Comparison of ENCODE assay signal across 8 cellular contexts in the genomic region with DNA sequence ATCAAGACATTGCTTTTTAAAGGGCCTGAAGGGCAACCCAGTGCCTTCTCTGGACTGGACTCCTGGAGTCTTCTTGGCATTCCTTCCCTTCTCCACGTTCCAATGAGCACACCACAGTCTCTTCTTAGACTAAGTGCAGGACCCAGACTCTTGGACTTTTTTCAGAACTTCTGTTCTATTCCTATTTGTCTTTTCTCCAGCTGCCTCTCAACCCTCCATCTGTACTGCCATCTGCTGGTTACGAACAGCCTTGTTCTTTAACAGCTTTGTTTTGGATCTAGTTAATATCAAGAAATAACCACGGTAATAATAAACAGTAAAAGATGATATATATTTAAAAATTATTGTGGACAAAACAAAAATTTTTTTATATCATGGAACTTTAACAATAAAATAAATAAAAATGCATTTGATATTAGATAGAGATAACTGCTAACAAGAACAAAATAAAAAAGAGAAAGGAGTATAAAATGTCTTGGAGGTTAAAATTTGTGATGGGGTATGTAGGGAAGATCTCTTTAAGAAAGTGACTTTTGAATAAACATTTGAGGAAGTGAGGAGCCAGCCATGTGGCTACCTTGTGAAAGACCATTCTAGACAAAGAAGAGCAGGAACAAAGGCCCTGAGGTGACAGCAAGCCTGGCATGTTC.
DNase-seq lines count a peak whose midpoint lies in the region; ATAC-seq and TF ChIP-seq lines count a peak whose summit lies in the region.

No MANE protein-coding gene starts in this region.

- H3K9me3 Mint-ChIP-seq in stimulated activated memory B cell treated with anti-CD40 and anti-IgM and Interleukin-4, amounts not matched to agents 10 μg/mL and 1 μg/mL and 100 μg/mL, for 72 hours = peaks cover 12% of the 10 kb centered on the region

- ATAC-seq in stimulated activated memory B cell treated with anti-CD40 and anti-IgM and Interleukin-4, amounts not matched to agents 10 μg/mL and 1 μg/mL and 100 μg/mL, for 72 hours = no peak
- ATAC-seq in GM18907 (IDR thresholded peaks at IDR 0.05; ENCODE audit: unreplicated experiment) = no peak

- H3K4me1 Mint-ChIP-seq in stimulated activated memory B cell treated with anti-CD40 and anti-IgM and Interleukin-4, amounts not matched to agents 10 μg/mL and 1 μg/mL and 100 μg/mL, for 72 hours = no peaks in the 10 kb centered on the region

- no peak for TF ChIP-seq POLR2A in sigmoid colon (IDR thresholded peaks at IDR 0.05)

- no peak overlapping the region for H3K4me3 Mint-ChIP-seq in stimulated activated memory B cell treated with anti-CD40 and anti-IgM and Interleukin-4, amounts not matched to agents 10 μg/mL and 1 μg/mL and 100 μg/mL, for 72 hours

- TF ChIP-seq EP300 in Ishikawa (IDR thresholded peaks at IDR 0.05; ENCODE audit: borderline replicate concordance) (no peak), sigmoid colon (IDR thresholded peaks at IDR 0.05) (no peak)

- H3K27me3 Mint-ChIP-seq in stimulated activated memory B cell treated with anti-CD40 and anti-IgM and Interleukin-4, amounts not matched to agents 10 μg/mL and 1 μg/mL and 100 μg/mL, for 72 hours = no peaks in the 10 kb centered on the region

- H3K27me3 ChIP-seq in sigmoid colon = no peaks in the 10 kb centered on the region

- H3K36me3 ChIP-seq in sigmoid colon = no peaks in the 10 kb centered on the region

- H3K9me3 ChIP-seq in sigmoid colon = no peaks in the 10 kb centered on the region

- intact Hi-C loops in sigmoid colon (cut with DNase I) = loop anchor here (5.0 to 10.0 kb wide), 2 partner anchors 352 to 1084 kb away; no protein-coding TSS in a partner anchor

- H3K4me3 ChIP-seq in sigmoid colon = no peak overlapping the region

- 11 to 22% methylated on average over 3 of the region's 3 CpGs for WGBS in sigmoid colon, 2 donors

- DNase-seq in EH (ENCODE audit: low read depth) (peak; percentile 54), SKM-1 treated with dmso at 0.1 percent for 144 hours (lab: John Stamatoyannopoulos, UW; ENCODE audit: unreplicated experiment) (peak; percentile 40), foreskin melanocyte (peak; percentile 16), sigmoid colon (no peak), NCI-H2107 (lab: John Stamatoyannopoulos, UW) (no peak)

- no peak overlapping the region for H3K27ac ChIP-seq in sigmoid colon

- H3K36me3 Mint-ChIP-seq in stimulated activated memory B cell treated with anti-CD40 and anti-IgM and Interleukin-4, amounts not matched to agents 10 μg/mL and 1 μg/mL and 100 μg/mL, for 72 hours = no peaks in the 10 kb centered on the region

- peaks cover 0 to 6% (median 0%) of the 10 kb centered on the region in 4 donors for H3K4me1 ChIP-seq in sigmoid colon

- no peak overlapping the region for H3K27ac Mint-ChIP-seq in stimulated activated memory B cell treated with anti-CD40 and anti-IgM and Interleukin-4, amounts not matched to agents 10 μg/mL and 1 μg/mL and 100 μg/mL, for 72 hours

- TF ChIP-seq RAD21 in Ishikawa (IDR thresholded peaks at IDR 0.05; ENCODE audit: low read depth) = peak; percentile 81

- TF ChIP-seq CTCF in sigmoid colon (IDR thresholded peaks at IDR 0.05) = peak in 3 of 4 experiments; percentile 12 to 38 (median 31)

TF ChIP-seq in Ishikawa, 13 proteins besides CTCF, POLR2A, EP300 and RAD21:
- TF ChIP-seq TAF1 (IDR thresholded peaks at IDR 0.05; ENCODE audit: low read depth) (no peak), TCF12 (IDR thresholded peaks at IDR 0.05; ENCODE audit: low read depth) (no peak), FOXM1 (IDR thresholded peaks at IDR 0.05; ENCODE audit: borderline replicate concordance, low read depth) (no peak), CREB1 (IDR thresholded peaks at IDR 0.05; ENCODE audit: low read depth) (no peak), NFIC (IDR thresholded peaks at IDR 0.05) (no peak), USF1 (IDR thresholded peaks at IDR 0.05) (no peak), ZBTB7A (IDR thresholded peaks at IDR 0.05; ENCODE audit: low read depth) (no peak), EGR1 (IDR thresholded peaks at IDR 0.05) (no peak), CEBPB (IDR thresholded peaks at IDR 0.05) (no peak), YY1 (IDR thresholded peaks at IDR 0.05; ENCODE audit: low read depth) (no peak), TEAD4 (IDR thresholded peaks at IDR 0.05) (no peak)
- TF ChIP-seq, protein P1, sequence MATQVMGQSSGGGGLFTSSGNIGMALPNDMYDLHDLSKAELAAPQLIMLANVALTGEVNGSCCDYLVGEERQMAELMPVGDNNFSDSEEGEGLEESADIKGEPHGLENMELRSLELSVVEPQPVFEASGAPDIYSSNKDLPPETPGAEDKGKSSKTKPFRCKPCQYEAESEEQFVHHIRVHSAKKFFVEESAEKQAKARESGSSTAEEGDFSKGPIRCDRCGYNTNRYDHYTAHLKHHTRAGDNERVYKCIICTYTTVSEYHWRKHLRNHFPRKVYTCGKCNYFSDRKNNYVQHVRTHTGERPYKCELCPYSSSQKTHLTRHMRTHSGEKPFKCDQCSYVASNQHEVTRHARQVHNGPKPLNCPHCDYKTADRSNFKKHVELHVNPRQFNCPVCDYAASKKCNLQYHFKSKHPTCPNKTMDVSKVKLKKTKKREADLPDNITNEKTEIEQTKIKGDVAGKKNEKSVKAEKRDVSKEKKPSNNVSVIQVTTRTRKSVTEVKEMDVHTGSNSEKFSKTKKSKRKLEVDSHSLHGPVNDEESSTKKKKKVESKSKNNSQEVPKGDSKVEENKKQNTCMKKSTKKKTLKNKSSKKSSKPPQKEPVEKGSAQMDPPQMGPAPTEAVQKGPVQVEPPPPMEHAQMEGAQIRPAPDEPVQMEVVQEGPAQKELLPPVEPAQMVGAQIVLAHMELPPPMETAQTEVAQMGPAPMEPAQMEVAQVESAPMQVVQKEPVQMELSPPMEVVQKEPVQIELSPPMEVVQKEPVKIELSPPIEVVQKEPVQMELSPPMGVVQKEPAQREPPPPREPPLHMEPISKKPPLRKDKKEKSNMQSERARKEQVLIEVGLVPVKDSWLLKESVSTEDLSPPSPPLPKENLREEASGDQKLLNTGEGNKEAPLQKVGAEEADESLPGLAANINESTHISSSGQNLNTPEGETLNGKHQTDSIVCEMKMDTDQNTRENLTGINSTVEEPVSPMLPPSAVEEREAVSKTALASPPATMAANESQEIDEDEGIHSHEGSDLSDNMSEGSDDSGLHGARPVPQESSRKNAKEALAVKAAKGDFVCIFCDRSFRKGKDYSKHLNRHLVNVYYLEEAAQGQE (IDR thresholded peaks at IDR 0.05; ENCODE audit: low read depth) = no peak
- TF ChIP-seq, protein P2, sequence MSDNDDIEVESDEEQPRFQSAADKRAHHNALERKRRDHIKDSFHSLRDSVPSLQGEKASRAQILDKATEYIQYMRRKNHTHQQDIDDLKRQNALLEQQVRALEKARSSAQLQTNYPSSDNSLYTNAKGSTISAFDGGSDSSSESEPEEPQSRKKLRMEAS (IDR thresholded peaks at IDR 0.05) = no peak

Comparison
In these comparisons a context has a peak if more than half of its experiments do, and no peak if none do; other contexts are left out.
1. DNase-seq: peak in EH (single experiment), SKM-1 treated with dmso at 0.1 percent for 144 hours (single experiment) and foreskin melanocyte (single experiment); none in sigmoid colon (single experiment) and NCI-H2107 (single experiment).